1 cellular context compared by ENCODE assay signal in the genomic region with DNA sequence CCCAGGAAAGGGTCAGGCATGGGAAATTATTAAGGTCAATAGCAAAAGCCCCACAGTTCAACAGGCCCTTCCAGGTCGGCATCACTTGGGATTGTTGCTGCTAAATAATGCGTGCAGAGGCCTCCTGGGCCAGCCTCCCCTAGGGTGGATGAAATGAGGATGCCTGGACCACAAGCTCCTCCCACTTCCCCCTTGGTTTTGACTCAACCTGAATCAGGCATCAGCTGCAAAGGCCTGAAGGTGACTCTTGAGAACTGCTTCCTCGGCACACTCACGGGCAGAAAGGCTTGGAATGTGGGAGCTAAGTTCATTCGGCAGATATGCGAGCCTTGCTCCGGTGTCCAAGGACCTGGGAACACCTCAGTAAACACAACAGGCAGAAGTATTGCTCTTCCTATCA.
TF ChIP-seq lines count a peak whose summit lies in the region.

No MANE protein-coding gene starts in this region.

TF ChIP-seq in GM12878, 131 proteins besides CTCF, POLR2A, EP300 and RAD21 (continued from another document and continues in another):
- TF ChIP-seq, protein P1, sequence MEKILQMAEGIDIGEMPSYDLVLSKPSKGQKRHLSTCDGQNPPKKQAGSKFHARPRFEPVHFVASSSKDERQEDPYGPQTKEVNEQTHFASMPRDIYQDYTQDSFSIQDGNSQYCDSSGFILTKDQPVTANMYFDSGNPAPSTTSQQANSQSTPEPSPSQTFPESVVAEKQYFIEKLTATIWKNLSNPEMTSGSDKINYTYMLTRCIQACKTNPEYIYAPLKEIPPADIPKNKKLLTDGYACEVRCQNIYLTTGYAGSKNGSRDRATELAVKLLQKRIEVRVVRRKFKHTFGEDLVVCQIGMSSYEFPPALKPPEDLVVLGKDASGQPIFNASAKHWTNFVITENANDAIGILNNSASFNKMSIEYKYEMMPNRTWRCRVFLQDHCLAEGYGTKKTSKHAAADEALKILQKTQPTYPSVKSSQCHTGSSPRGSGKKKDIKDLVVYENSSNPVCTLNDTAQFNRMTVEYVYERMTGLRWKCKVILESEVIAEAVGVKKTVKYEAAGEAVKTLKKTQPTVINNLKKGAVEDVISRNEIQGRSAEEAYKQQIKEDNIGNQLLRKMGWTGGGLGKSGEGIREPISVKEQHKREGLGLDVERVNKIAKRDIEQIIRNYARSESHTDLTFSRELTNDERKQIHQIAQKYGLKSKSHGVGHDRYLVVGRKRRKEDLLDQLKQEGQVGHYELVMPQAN (conservative IDR thresholded peaks at IDR 0.05): no peak
- TF ChIP-seq ETV6 (conservative IDR thresholded peaks at IDR 0.05 in 1 of 2, IDR thresholded peaks at IDR 0.05 in 1 of 2; ENCODE audit: borderline replicate concordance in 1 of 2, low read depth in 1 of 2) (peak in 1 of 2 experiments; percentile 83; a peak in 2 of 4 replicates), STAT3 (IDR thresholded peaks at IDR 0.05; ENCODE audit: low read depth, low read length) (no peak), ZNF622 (IDR thresholded peaks at IDR 0.05) (no peak), CREM (IDR thresholded peaks at IDR 0.05; ENCODE audit: low read depth) (peak; percentile 89), MYB (IDR thresholded peaks at IDR 0.05; ENCODE audit: borderline replicate concordance, low read depth, low read length) (no peak), HDGF (IDR thresholded peaks at IDR 0.05) (no peak), BCL11A (IDR thresholded peaks at IDR 0.05; ENCODE audit: low read depth, low read length) (peak; percentile 99), NBN (IDR thresholded peaks at IDR 0.05) (no peak), HDAC2 (IDR thresholded peaks at IDR 0.05) (no peak), RCOR1 (conservative IDR thresholded peaks at IDR 0.05; ENCODE audit: low read depth, low read length) (no peak), SPI1 (IDR thresholded peaks at IDR 0.05; ENCODE audit: borderline replicate concordance, insufficient read depth, low read depth, low read length) (peak; percentile 97), NFYA (IDR thresholded peaks at IDR 0.05; ENCODE audit: borderline replicate concordance, low read depth, low read length) (no peak), RBBP5 (conservative IDR thresholded peaks at IDR 0.05) (no peak), ZZZ3 (IDR thresholded peaks at IDR 0.05; ENCODE audit: control insufficient read depth, insufficient read length, low read depth) (no peak), SMC3 (IDR thresholded peaks at IDR 0.05; ENCODE audit: borderline replicate concordance, low read length) (no peak), FOXM1 (IDR thresholded peaks at IDR 0.05; ENCODE audit: low read depth, low read length) (peak; percentile 83), SRF (IDR thresholded peaks at IDR 0.05; ENCODE audit: low read depth in 2 of 2, low read length in 2 of 2) (peak in 1 of 2 experiments; percentile 86; a peak in 2 of 4 replicates), TARDBP (IDR thresholded peaks at IDR 0.05; ENCODE audit: borderline replicate concordance) (no peak), FOXK2 (IDR thresholded peaks at IDR 0.05) (no peak), IRF4 (IDR thresholded peaks at IDR 0.05; ENCODE audit: low read depth, low read length) (peak; percentile 99), ZNF384 (IDR thresholded peaks at IDR 0.05; ENCODE audit: borderline replicate concordance, low read depth, low read length) (no peak), NR2C2 (IDR thresholded peaks at IDR 0.05; ENCODE audit: borderline replicate concordance, control insufficient read depth, insufficient read length, low read depth) (no peak), NR2C1 (IDR thresholded peaks at IDR 0.05) (no peak), BMI1 (IDR thresholded peaks at IDR 0.05; ENCODE audit: borderline replicate concordance) (no peak), YBX1 (IDR thresholded peaks at IDR 0.05) (no peak), MEF2B (IDR thresholded peaks at IDR 0.05; ENCODE audit: partially characterized antibody, poor library complexity, severe bottlenecking) (no peak), ATF7 (IDR thresholded peaks at IDR 0.05; ENCODE audit: low read depth) (no peak), PAX5 (IDR thresholded peaks at IDR 0.05; ENCODE audit: borderline replicate concordance, low read depth, low read length) (peak; percentile 91), WRNIP1 (IDR thresholded peaks at IDR 0.05; ENCODE audit: borderline replicate concordance, low read depth, low read length) (no peak), TAF1 (IDR thresholded peaks at IDR 0.05; ENCODE audit: borderline replicate concordance, low read depth, low read length) (no peak), EGR1 (IDR thresholded peaks at IDR 0.05; ENCODE audit: borderline replicate concordance in 1 of 2, low read depth in 2 of 2, low read length in 2 of 2) (peak in 1 of 2 experiments; percentile 41; a peak in 1 of 3 replicates), NFXL1 (IDR thresholded peaks at IDR 0.05; ENCODE audit: borderline replicate concordance) (no peak), ASH2L (IDR thresholded peaks at IDR 0.05; ENCODE audit: borderline replicate concordance, low read depth) (no peak)
- TF ChIP-seq, protein P2, sequence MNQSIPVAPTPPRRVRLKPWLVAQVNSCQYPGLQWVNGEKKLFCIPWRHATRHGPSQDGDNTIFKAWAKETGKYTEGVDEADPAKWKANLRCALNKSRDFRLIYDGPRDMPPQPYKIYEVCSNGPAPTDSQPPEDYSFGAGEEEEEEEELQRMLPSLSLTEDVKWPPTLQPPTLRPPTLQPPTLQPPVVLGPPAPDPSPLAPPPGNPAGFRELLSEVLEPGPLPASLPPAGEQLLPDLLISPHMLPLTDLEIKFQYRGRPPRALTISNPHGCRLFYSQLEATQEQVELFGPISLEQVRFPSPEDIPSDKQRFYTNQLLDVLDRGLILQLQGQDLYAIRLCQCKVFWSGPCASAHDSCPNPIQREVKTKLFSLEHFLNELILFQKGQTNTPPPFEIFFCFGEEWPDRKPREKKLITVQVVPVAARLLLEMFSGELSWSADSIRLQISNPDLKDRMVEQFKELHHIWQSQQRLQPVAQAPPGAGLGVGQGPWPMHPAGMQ (IDR thresholded peaks at IDR 0.05; ENCODE audit: borderline replicate concordance): no peak
- TF ChIP-seq, protein P3, sequence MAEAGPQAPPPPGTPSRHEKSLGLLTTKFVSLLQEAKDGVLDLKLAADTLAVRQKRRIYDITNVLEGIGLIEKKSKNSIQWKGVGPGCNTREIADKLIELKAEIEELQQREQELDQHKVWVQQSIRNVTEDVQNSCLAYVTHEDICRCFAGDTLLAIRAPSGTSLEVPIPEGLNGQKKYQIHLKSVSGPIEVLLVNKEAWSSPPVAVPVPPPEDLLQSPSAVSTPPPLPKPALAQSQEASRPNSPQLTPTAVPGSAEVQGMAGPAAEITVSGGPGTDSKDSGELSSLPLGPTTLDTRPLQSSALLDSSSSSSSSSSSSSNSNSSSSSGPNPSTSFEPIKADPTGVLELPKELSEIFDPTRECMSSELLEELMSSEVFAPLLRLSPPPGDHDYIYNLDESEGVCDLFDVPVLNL (IDR thresholded peaks at IDR 0.05; ENCODE audit: low read depth, low read length): no peak
- TF ChIP-seq, protein P4, sequence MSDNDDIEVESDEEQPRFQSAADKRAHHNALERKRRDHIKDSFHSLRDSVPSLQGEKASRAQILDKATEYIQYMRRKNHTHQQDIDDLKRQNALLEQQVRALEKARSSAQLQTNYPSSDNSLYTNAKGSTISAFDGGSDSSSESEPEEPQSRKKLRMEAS (IDR thresholded peaks at IDR 0.05; ENCODE audit: low read depth, low read length): no peak
- TF ChIP-seq, protein P5, sequence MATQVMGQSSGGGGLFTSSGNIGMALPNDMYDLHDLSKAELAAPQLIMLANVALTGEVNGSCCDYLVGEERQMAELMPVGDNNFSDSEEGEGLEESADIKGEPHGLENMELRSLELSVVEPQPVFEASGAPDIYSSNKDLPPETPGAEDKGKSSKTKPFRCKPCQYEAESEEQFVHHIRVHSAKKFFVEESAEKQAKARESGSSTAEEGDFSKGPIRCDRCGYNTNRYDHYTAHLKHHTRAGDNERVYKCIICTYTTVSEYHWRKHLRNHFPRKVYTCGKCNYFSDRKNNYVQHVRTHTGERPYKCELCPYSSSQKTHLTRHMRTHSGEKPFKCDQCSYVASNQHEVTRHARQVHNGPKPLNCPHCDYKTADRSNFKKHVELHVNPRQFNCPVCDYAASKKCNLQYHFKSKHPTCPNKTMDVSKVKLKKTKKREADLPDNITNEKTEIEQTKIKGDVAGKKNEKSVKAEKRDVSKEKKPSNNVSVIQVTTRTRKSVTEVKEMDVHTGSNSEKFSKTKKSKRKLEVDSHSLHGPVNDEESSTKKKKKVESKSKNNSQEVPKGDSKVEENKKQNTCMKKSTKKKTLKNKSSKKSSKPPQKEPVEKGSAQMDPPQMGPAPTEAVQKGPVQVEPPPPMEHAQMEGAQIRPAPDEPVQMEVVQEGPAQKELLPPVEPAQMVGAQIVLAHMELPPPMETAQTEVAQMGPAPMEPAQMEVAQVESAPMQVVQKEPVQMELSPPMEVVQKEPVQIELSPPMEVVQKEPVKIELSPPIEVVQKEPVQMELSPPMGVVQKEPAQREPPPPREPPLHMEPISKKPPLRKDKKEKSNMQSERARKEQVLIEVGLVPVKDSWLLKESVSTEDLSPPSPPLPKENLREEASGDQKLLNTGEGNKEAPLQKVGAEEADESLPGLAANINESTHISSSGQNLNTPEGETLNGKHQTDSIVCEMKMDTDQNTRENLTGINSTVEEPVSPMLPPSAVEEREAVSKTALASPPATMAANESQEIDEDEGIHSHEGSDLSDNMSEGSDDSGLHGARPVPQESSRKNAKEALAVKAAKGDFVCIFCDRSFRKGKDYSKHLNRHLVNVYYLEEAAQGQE (IDR thresholded peaks at IDR 0.05; ENCODE audit: low read depth, low read length): no peak
- TF ChIP-seq, protein P6, sequence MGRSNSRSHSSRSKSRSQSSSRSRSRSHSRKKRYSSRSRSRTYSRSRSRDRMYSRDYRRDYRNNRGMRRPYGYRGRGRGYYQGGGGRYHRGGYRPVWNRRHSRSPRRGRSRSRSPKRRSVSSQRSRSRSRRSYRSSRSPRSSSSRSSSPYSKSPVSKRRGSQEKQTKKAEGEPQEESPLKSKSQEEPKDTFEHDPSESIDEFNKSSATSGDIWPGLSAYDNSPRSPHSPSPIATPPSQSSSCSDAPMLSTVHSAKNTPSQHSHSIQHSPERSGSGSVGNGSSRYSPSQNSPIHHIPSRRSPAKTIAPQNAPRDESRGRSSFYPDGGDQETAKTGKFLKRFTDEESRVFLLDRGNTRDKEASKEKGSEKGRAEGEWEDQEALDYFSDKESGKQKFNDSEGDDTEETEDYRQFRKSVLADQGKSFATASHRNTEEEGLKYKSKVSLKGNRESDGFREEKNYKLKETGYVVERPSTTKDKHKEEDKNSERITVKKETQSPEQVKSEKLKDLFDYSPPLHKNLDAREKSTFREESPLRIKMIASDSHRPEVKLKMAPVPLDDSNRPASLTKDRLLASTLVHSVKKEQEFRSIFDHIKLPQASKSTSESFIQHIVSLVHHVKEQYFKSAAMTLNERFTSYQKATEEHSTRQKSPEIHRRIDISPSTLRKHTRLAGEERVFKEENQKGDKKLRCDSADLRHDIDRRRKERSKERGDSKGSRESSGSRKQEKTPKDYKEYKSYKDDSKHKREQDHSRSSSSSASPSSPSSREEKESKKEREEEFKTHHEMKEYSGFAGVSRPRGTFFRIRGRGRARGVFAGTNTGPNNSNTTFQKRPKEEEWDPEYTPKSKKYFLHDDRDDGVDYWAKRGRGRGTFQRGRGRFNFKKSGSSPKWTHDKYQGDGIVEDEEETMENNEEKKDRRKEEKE (IDR thresholded peaks at IDR 0.05): no peak
- TF ChIP-seq, protein P7, sequence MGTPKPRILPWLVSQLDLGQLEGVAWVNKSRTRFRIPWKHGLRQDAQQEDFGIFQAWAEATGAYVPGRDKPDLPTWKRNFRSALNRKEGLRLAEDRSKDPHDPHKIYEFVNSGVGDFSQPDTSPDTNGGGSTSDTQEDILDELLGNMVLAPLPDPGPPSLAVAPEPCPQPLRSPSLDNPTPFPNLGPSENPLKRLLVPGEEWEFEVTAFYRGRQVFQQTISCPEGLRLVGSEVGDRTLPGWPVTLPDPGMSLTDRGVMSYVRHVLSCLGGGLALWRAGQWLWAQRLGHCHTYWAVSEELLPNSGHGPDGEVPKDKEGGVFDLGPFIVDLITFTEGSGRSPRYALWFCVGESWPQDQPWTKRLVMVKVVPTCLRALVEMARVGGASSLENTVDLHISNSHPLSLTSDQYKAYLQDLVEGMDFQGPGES (IDR thresholded peaks at IDR 0.05): no peak
- TF ChIP-seq, protein P8, sequence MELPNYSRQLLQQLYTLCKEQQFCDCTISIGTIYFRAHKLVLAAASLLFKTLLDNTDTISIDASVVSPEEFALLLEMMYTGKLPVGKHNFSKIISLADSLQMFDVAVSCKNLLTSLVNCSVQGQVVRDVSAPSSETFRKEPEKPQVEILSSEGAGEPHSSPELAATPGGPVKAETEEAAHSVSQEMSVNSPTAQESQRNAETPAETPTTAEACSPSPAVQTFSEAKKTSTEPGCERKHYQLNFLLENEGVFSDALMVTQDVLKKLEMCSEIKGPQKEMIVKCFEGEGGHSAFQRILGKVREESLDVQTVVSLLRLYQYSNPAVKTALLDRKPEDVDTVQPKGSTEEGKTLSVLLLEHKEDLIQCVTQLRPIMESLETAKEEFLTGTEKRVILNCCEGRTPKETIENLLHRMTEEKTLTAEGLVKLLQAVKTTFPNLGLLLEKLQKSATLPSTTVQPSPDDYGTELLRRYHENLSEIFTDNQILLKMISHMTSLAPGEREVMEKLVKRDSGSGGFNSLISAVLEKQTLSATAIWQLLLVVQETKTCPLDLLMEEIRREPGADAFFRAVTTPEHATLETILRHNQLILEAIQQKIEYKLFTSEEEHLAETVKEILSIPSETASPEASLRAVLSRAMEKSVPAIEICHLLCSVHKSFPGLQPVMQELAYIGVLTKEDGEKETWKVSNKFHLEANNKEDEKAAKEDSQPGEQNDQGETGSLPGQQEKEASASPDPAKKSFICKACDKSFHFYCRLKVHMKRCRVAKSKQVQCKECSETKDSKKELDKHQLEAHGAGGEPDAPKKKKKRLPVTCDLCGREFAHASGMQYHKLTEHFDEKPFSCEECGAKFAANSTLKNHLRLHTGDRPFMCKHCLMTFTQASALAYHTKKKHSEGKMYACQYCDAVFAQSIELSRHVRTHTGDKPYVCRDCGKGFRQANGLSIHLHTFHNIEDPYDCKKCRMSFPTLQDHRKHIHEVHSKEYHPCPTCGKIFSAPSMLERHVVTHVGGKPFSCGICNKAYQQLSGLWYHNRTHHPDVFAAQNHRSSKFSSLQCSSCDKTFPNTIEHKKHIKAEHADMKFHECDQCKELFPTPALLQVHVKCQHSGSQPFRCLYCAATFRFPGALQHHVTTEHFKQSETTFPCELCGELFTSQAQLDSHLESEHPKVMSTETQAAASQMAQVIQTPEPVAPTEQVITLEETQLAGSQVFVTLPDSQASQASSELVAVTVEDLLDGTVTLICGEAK (IDR thresholded peaks at IDR 0.05; ENCODE audit: borderline replicate concordance): no peak
- TF ChIP-seq, protein P9, sequence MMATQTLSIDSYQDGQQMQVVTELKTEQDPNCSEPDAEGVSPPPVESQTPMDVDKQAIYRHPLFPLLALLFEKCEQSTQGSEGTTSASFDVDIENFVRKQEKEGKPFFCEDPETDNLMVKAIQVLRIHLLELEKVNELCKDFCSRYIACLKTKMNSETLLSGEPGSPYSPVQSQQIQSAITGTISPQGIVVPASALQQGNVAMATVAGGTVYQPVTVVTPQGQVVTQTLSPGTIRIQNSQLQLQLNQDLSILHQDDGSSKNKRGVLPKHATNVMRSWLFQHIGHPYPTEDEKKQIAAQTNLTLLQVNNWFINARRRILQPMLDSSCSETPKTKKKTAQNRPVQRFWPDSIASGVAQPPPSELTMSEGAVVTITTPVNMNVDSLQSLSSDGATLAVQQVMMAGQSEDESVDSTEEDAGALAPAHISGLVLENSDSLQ (IDR thresholded peaks at IDR 0.05): no peak
